In genomic region chr3:70992131-70992530, GRCh38 we compare ENCODE assay signal across 19 cellular contexts.
A peak's percentile ranks its signal among the peaks of the same experiment; 100 is the strongest.
DNase-seq lines count a peak whose midpoint lies in the region; ATAC-seq and TF ChIP-seq lines count a peak whose summit lies in the region.
"Had no signal": no experiment of that assay in that cellular context is flagged by ENCODE, and none has a peak within 500 bp of the region (broad histone marks: within the 10 kb centered on the region; RNA-seq: fewer than 3 reads in every experiment).

No MANE protein-coding gene starts in this region.

- H3K4me3 ChIP-seq in mesenchymal stem cell (ENCODE audit: insufficient read depth in 1 of 2, low read depth in 1 of 2, low read length in 2 of 2) (no peak overlapping the region), tibial artery (no peak overlapping the region)
- H3K4me3 ChIP-seq: lung, spleen had no signal

- CTCF ChIA-PET in activated B cell treated with CpG ODN at 0.5 μM for 24 hours (lab: Charles Lee), result no interaction called here

- H3K4ac ChIP-seq in mesenchymal stem cell (ENCODE audit: low read depth in 1 of 2, low read length in 2 of 2), result no peak overlapping the region

- intact Hi-C loops in activated B cell treated with CpG ODN at 0.5 μM for 24 hours (cut with micrococcal nuclease), result no loop called here
- intact Hi-C loops in tibial artery (cut with DNase I; ENCODE audit: low total_unique reads), result no loop called here

- H3K9ac ChIP-seq in mesenchymal stem cell (ENCODE audit: low read length), result no peak overlapping the region

- no peaks in the 10 kb centered on the region for H3K27me3 Mint-ChIP-seq in activated naive CD4-positive, alpha-beta T cell treated with anti-CD3 and anti-CD28 coated beads, Interleukin-2, amount 50 U/mL, for 24 hours
- H3K27me3 Mint-ChIP-seq in activated B cell treated with CpG ODN at 0.5 μM for 24 hours, result no peaks in the 10 kb centered on the region

- peaks cover 2% of the 10 kb centered on the region for H3K4me1 ChIP-seq in mesenchymal stem cell (ENCODE audit: control insufficient read depth, insufficient read depth, low read depth, low read length)
- peaks cover 0 to 74% (median 39%) of the 10 kb centered on the region in 4 donors for H3K4me1 ChIP-seq in tibial artery

- peaks cover 47% of the 10 kb centered on the region for H3K36me3 Mint-ChIP-seq in activated naive CD4-positive, alpha-beta T cell treated with anti-CD3 and anti-CD28 coated beads, Interleukin-2, amount 50 U/mL, for 24 hours
- peaks cover 33 to 67% of the 10 kb centered on the region in 2 donors for H3K36me3 Mint-ChIP-seq in activated naive CD4-positive, alpha-beta T cell treated with anti-CD3 and anti-CD28 coated beads, Interleukin-2, amount 50 U/mL, for 72 hours
- H3K36me3 Mint-ChIP-seq in activated B cell treated with CpG ODN at 0.5 μM for 24 hours (ENCODE audit: low read depth), result peaks cover 95% of the 10 kb centered on the region

- H3K4me1 Mint-ChIP-seq in activated naive CD4-positive, alpha-beta T cell treated with anti-CD3 and anti-CD28 coated beads, Interleukin-2, amount 50 U/mL, for 24 hours, result peaks cover 84% of the 10 kb centered on the region
- peaks cover 29% of the 10 kb centered on the region for H3K4me1 Mint-ChIP-seq in activated B cell treated with CpG ODN at 0.5 μM for 24 hours
- H3K4me1 Mint-ChIP-seq: H9 had no signal

- WGBS in mesenchymal stem cell, result 95% methylated on average over 4 of the region's 5 CpGs

- H3K23ac ChIP-seq in mesenchymal stem cell (ENCODE audit: low read length in 2 of 2), result no peak overlapping the region

- no peak for ATAC-seq in activated naive CD4-positive, alpha-beta T cell treated with anti-CD3 and anti-CD28 coated beads, Interleukin-2, amount 50 U/mL, for 72 hours
- no peak for ATAC-seq in activated B cell treated with CpG ODN at 0.5 μM for 24 hours (ENCODE audit: low read depth)
- ATAC-seq in GM21526 (IDR thresholded peaks at IDR 0.05; ENCODE audit: low FRiP score, unreplicated experiment), result no peak
- ATAC-seq in HG03175 (IDR thresholded peaks at IDR 0.05; ENCODE audit: unreplicated experiment), result no peak

- peak overlapping the region; percentile 85 for H3K27ac Mint-ChIP-seq in activated naive CD4-positive, alpha-beta T cell treated with anti-CD3 and anti-CD28 coated beads, Interleukin-2, amount 50 U/mL, for 24 hours
- H3K27ac Mint-ChIP-seq in activated naive CD4-positive, alpha-beta T cell treated with anti-CD3 and anti-CD28 coated beads, Interleukin-2, amount 50 U/mL, for 72 hours, result peak overlapping the region in 1 of 2 donors; percentile 77
- H3K27ac Mint-ChIP-seq in activated B cell treated with CpG ODN at 0.5 μM for 24 hours, result peak overlapping the region; percentile 10
- H3K27ac Mint-ChIP-seq: H9; T-helper 2 cell treated with Interferon-gamma antibody and Interleukin-4, amounts not matched to agents 5 μg/mL and 100 μg/mL, for 36 hours had no signal

- H3K27me3 ChIP-seq in mesenchymal stem cell (ENCODE audit: control insufficient read depth in 1 of 2, insufficient read depth in 1 of 2, low read length in 2 of 2), result no peaks in the 10 kb centered on the region
- H3K27me3 ChIP-seq in tibial artery, result no peaks in the 10 kb centered on the region
- H3K27me3 ChIP-seq: spleen had no signal

- POLR2A ChIA-PET in activated B cell treated with CpG ODN at 0.5 μM for 24 hours (lab: Charles Lee), result no interaction called here

- H2BK5ac ChIP-seq in mesenchymal stem cell (ENCODE audit: low read depth, low read length, poor library complexity, severe bottlenecking), result no peak overlapping the region

- no peak overlapping the region for H3K14ac ChIP-seq in mesenchymal stem cell (ENCODE audit: low read length in 2 of 2)

- peaks cover 28% of the 10 kb centered on the region for H3K79me1 ChIP-seq in mesenchymal stem cell (replicated peaks; ENCODE audit: low read length, poor library complexity, severe bottlenecking)

- no peak overlapping the region for H3K18ac ChIP-seq in mesenchymal stem cell (ENCODE audit: low read depth in 1 of 2, low read length in 2 of 2)

- H2BK120ac ChIP-seq in mesenchymal stem cell (ENCODE audit: low read depth, low read length), result no peak overlapping the region

- peak overlapping the region; percentile 39 for H3K27ac ChIP-seq in mesenchymal stem cell (ENCODE audit: low read length, poor library complexity, severe bottlenecking)
- H3K27ac ChIP-seq in tibial artery, result peak overlapping the region; percentile 69 to 78

- H2BK12ac ChIP-seq in mesenchymal stem cell (ENCODE audit: low read length in 2 of 2), result no peak overlapping the region

- no peak overlapping the region for H2AFZ ChIP-seq in mesenchymal stem cell (ENCODE audit: low read depth, low read length)

- H3K9me3 ChIP-seq in mesenchymal stem cell (ENCODE audit: control insufficient read depth, low read length) (no peaks in the 10 kb centered on the region), tibial artery (no peaks in the 10 kb centered on the region)
- H3K9me3 ChIP-seq: spleen had no signal

- H4K8ac ChIP-seq in mesenchymal stem cell (ENCODE audit: low read length), result no peak overlapping the region

- no peak overlapping the region for H2BK15ac ChIP-seq in mesenchymal stem cell (ENCODE audit: low read depth, poor library complexity, severe bottlenecking)

- DNase-seq in activated naive CD4-positive, alpha-beta T cell treated with anti-CD3 and anti-CD28 coated beads, Interleukin-2, amount 50 U/mL, for 72 hours (ENCODE audit: low spot score in 2 of 2), result no peak
- DNase-seq in activated B cell treated with CpG ODN at 0.5 μM for 24 hours (no peak), mesenchymal stem cell (no peak), tibial artery (no peak), SKM-1 (lab: John Stamatoyannopoulos, UW; ENCODE audit: unreplicated experiment) (no peak)
- DNase-seq: activated CD4-positive, CD25-positive, alpha-beta regulatory T cell treated with anti-CD3 and anti-CD28 coated beads, Interleukin-2, amount 50 U/mL, for 72 hours; activated effector memory CD4-positive, alpha-beta T cell treated with Interleukin-2 at 50 U/mL for 16 hours; DMS53; H9; islet precursor cell; NCI-H1417; spleen; substantia nigra had no signal

- peak overlapping the region; percentile 85 for H2AK5ac ChIP-seq in mesenchymal stem cell (ENCODE audit: low read length, severe bottlenecking)

- no peak overlapping the region for H3K4me3 Mint-ChIP-seq in activated naive CD4-positive, alpha-beta T cell treated with anti-CD3 and anti-CD28 coated beads, Interleukin-2, amount 50 U/mL, for 24 hours
- H3K4me3 Mint-ChIP-seq in activated B cell treated with CpG ODN at 0.5 μM for 24 hours, result no peak overlapping the region
- H3K4me3 Mint-ChIP-seq: H9; nephron; T-helper 2 cell treated with Interferon-gamma antibody and Interleukin-4, amounts not matched to agents 5 μg/mL and 100 μg/mL, for 36 hours had no signal

- no peak overlapping the region for H3K4me2 ChIP-seq in mesenchymal stem cell (ENCODE audit: low read length, poor library complexity, severe bottlenecking)

- H3K36me3 ChIP-seq in mesenchymal stem cell (ENCODE audit: control insufficient read depth in 1 of 2, insufficient read depth in 2 of 2, low read depth in 1 of 2, low read length in 2 of 2) (peaks cover 6 to 70% of the 10 kb centered on the region in 2 experiments), tibial artery (peaks cover 0 to 34% (median 13%) of the 10 kb centered on the region in 3 donors)

- no peak for TF ChIP-seq CTCF in activated B cell treated with CpG ODN at 0.5 μM for 24 hours (IDR thresholded peaks at IDR 0.05)
- TF ChIP-seq CTCF in tibial artery (IDR thresholded peaks at IDR 0.05), result no peak

- H3K9me3 Mint-ChIP-seq in activated naive CD4-positive, alpha-beta T cell treated with anti-CD3 and anti-CD28 coated beads, Interleukin-2, amount 50 U/mL, for 24 hours, result no peaks in the 10 kb centered on the region
- H3K9me3 Mint-ChIP-seq in activated naive CD4-positive, alpha-beta T cell treated with anti-CD3 and anti-CD28 coated beads, Interleukin-2, amount 50 U/mL, for 72 hours, result no peaks in the 10 kb centered on the region
- H3K9me3 Mint-ChIP-seq in activated B cell treated with CpG ODN at 0.5 μM for 24 hours, result no peaks in the 10 kb centered on the region
- H3K9me3 Mint-ChIP-seq: H9; nephron; T-helper 2 cell treated with Interferon-gamma antibody and Interleukin-4, amounts not matched to agents 5 μg/mL and 100 μg/mL, for 36 hours had no signal

- H4K91ac ChIP-seq in mesenchymal stem cell (ENCODE audit: low read length), result no peak overlapping the region
